1 cellular context compared by ENCODE assay signal in the genomic region with DNA sequence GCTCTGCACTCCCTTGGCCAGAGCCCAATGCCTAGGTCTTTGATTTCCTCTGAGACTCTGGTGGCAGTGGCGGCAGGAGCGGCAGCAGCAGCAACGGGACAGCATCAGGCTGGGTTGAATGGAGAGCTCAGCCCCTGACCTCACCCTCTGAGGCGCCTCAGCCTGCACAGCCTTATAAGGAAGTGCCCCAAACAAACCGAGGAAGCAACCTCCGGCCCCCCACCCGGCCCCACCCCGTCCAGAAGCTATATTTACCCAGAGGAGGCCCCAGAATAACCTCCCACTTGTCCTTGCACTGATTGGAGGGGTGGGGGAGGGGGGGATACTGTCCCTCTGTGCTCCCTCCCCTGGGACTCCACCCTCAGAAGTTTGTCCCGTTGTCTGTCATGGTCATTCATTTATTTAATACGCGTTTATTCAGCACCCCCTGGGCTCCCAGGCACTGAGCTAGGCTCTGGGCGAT.
A peak's percentile ranks its signal among the peaks of the same experiment; 100 is the strongest.
TF ChIP-seq lines count a peak whose summit lies in the region.

No MANE protein-coding gene starts in this region.

TF ChIP-seq in HepG2, 621 proteins besides CTCF, POLR2A, EP300 and RAD21 (continued from another document and continues in another):
- TF ChIP-seq, protein P1, sequence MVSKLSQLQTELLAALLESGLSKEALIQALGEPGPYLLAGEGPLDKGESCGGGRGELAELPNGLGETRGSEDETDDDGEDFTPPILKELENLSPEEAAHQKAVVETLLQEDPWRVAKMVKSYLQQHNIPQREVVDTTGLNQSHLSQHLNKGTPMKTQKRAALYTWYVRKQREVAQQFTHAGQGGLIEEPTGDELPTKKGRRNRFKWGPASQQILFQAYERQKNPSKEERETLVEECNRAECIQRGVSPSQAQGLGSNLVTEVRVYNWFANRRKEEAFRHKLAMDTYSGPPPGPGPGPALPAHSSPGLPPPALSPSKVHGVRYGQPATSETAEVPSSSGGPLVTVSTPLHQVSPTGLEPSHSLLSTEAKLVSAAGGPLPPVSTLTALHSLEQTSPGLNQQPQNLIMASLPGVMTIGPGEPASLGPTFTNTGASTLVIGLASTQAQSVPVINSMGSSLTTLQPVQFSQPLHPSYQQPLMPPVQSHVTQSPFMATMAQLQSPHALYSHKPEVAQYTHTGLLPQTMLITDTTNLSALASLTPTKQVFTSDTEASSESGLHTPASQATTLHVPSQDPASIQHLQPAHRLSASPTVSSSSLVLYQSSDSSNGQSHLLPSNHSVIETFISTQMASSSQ (IDR thresholded peaks at IDR 0.05; ENCODE audit: low read depth): 0 out of 2 replicates have a peak, but pooled peaks have one; percentile 12
- TF ChIP-seq, protein P1 (CRISPR knock-in tag; IDR thresholded peaks at IDR 0.05; ENCODE audit: borderline replicate concordance): no peak
- no peak for TF ChIP-seq ASH2L (IDR thresholded peaks at IDR 0.05; ENCODE audit: insufficient read length, low read depth, low read length)
- TF ChIP-seq CBFB (CRISPR knock-in tag; IDR thresholded peaks at IDR 0.05): no peak
- TF ChIP-seq KAT7 (CRISPR knock-in tag; IDR thresholded peaks at IDR 0.05; ENCODE audit: borderline replicate concordance): no peak
- no peak for TF ChIP-seq FOXJ3 (CRISPR knock-in tag; IDR thresholded peaks at IDR 0.05; ENCODE audit: borderline replicate concordance)
- TF ChIP-seq FOXA1 (IDR thresholded peaks at IDR 0.05): no peak
- peak; percentile 26; the same call in 1 of the 2 replicates for TF ChIP-seq FOXA1 (CRISPR knock-in tag; IDR thresholded peaks at IDR 0.05)
- no peak for TF ChIP-seq ZNF3 (CRISPR knock-in tag; IDR thresholded peaks at IDR 0.05)
- TF ChIP-seq ZNF44 (CRISPR knock-in tag; IDR thresholded peaks at IDR 0.05): no peak
- TF ChIP-seq, protein P2, sequence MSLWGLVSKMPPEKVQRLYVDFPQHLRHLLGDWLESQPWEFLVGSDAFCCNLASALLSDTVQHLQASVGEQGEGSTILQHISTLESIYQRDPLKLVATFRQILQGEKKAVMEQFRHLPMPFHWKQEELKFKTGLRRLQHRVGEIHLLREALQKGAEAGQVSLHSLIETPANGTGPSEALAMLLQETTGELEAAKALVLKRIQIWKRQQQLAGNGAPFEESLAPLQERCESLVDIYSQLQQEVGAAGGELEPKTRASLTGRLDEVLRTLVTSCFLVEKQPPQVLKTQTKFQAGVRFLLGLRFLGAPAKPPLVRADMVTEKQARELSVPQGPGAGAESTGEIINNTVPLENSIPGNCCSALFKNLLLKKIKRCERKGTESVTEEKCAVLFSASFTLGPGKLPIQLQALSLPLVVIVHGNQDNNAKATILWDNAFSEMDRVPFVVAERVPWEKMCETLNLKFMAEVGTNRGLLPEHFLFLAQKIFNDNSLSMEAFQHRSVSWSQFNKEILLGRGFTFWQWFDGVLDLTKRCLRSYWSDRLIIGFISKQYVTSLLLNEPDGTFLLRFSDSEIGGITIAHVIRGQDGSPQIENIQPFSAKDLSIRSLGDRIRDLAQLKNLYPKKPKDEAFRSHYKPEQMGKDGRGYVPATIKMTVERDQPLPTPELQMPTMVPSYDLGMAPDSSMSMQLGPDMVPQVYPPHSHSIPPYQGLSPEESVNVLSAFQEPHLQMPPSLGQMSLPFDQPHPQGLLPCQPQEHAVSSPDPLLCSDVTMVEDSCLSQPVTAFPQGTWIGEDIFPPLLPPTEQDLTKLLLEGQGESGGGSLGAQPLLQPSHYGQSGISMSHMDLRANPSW (CRISPR knock-in tag; IDR thresholded peaks at IDR 0.05; ENCODE audit: borderline replicate concordance): no peak
- no peak for TF ChIP-seq NRL (CRISPR knock-in tag; IDR thresholded peaks at IDR 0.05; ENCODE audit: borderline replicate concordance)
- no peak for TF ChIP-seq TOE1 (CRISPR knock-in tag; IDR thresholded peaks at IDR 0.05)
- TF ChIP-seq ZNF891 (CRISPR knock-in tag; IDR thresholded peaks at IDR 0.05): no peak
- no peak for TF ChIP-seq ZNF326 (CRISPR knock-in tag; IDR thresholded peaks at IDR 0.05; ENCODE audit: borderline replicate concordance)
- TF ChIP-seq ZNF792 (CRISPR knock-in tag; IDR thresholded peaks at IDR 0.05): no peak
- TF ChIP-seq POLR2G (IDR thresholded peaks at IDR 0.05; ENCODE audit: low read depth, low read length): peak; percentile 39; the same call in 1 of the 2 replicates
- TF ChIP-seq TCF7 (IDR thresholded peaks at IDR 0.05; ENCODE audit: low read depth): no peak
- no peak; the same call in 1 of the 2 replicates for TF ChIP-seq TARDBP (CRISPR knock-in tag; IDR thresholded peaks at IDR 0.05)
- TF ChIP-seq HDAC1 (CRISPR knock-in tag; IDR thresholded peaks at IDR 0.05): 0 out of 2 replicates have a peak, but pooled peaks have one; percentile 18
- TF ChIP-seq AGO2 (optimal IDR thresholded peaks at IDR 0.05; ENCODE audit: low read depth, low read length): no peak
- no peak for TF ChIP-seq ZNF543 (CRISPR knock-in tag; IDR thresholded peaks at IDR 0.05)
- no peak for TF ChIP-seq NFKBIZ (CRISPR knock-in tag; IDR thresholded peaks at IDR 0.05)
- TF ChIP-seq GTF2F1 (IDR thresholded peaks at IDR 0.05; ENCODE audit: low read length): no peak
- TF ChIP-seq, protein P3, sequence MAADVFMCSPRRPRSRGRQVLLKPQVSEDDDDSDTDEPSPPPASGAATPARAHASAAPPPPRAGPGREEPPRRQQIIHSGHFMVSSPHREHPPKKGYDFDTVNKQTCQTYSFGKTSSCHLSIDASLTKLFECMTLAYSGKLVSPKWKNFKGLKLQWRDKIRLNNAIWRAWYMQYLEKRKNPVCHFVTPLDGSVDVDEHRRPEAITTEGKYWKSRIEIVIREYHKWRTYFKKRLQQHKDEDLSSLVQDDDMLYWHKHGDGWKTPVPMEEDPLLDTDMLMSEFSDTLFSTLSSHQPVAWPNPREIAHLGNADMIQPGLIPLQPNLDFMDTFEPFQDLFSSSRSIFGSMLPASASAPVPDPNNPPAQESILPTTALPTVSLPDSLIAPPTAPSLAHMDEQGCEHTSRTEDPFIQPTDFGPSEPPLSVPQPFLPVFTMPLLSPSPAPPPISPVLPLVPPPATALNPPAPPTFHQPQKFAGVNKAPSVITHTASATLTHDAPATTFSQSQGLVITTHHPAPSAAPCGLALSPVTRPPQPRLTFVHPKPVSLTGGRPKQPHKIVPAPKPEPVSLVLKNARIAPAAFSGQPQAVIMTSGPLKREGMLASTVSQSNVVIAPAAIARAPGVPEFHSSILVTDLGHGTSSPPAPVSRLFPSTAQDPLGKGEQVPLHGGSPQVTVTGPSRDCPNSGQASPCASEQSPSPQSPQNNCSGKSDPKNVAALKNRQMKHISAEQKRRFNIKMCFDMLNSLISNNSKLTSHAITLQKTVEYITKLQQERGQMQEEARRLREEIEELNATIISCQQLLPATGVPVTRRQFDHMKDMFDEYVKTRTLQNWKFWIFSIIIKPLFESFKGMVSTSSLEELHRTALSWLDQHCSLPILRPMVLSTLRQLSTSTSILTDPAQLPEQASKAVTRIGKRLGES (CRISPR knock-in tag; IDR thresholded peaks at IDR 0.05; ENCODE audit: borderline replicate concordance): no peak
- TF ChIP-seq, protein P4, sequence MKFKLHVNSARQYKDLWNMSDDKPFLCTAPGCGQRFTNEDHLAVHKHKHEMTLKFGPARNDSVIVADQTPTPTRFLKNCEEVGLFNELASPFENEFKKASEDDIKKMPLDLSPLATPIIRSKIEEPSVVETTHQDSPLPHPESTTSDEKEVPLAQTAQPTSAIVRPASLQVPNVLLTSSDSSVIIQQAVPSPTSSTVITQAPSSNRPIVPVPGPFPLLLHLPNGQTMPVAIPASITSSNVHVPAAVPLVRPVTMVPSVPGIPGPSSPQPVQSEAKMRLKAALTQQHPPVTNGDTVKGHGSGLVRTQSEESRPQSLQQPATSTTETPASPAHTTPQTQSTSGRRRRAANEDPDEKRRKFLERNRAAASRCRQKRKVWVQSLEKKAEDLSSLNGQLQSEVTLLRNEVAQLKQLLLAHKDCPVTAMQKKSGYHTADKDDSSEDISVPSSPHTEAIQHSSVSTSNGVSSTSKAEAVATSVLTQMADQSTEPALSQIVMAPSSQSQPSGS (CRISPR knock-in tag; IDR thresholded peaks at IDR 0.05): no peak
- TF ChIP-seq ZEB1 (IDR thresholded peaks at IDR 0.05; ENCODE audit: insufficient replicate concordance, low read depth): no peak
- TF ChIP-seq SNRNP70 (IDR thresholded peaks at IDR 0.05; ENCODE audit: low read depth, low read length): no peak
- no peak for TF ChIP-seq CHD2 (IDR thresholded peaks at IDR 0.05; ENCODE audit: low read depth, low read length)
- TF ChIP-seq, protein P5, sequence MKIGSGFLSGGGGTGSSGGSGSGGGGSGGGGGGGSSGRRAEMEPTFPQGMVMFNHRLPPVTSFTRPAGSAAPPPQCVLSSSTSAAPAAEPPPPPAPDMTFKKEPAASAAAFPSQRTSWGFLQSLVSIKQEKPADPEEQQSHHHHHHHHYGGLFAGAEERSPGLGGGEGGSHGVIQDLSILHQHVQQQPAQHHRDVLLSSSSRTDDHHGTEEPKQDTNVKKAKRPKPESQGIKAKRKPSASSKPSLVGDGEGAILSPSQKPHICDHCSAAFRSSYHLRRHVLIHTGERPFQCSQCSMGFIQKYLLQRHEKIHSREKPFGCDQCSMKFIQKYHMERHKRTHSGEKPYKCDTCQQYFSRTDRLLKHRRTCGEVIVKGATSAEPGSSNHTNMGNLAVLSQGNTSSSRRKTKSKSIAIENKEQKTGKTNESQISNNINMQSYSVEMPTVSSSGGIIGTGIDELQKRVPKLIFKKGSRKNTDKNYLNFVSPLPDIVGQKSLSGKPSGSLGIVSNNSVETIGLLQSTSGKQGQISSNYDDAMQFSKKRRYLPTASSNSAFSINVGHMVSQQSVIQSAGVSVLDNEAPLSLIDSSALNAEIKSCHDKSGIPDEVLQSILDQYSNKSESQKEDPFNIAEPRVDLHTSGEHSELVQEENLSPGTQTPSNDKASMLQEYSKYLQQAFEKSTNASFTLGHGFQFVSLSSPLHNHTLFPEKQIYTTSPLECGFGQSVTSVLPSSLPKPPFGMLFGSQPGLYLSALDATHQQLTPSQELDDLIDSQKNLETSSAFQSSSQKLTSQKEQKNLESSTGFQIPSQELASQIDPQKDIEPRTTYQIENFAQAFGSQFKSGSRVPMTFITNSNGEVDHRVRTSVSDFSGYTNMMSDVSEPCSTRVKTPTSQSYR (CRISPR knock-in tag; IDR thresholded peaks at IDR 0.05; ENCODE audit: borderline replicate concordance): peak; percentile 53; the same call in 1 of the 2 replicates
- no peak for TF ChIP-seq CAMTA2 (CRISPR knock-in tag; IDR thresholded peaks at IDR 0.05; ENCODE audit: borderline replicate concordance)
- no peak for TF ChIP-seq ZNF430 (CRISPR knock-in tag; IDR thresholded peaks at IDR 0.05)
- TF ChIP-seq KLF13 (CRISPR knock-in tag; IDR thresholded peaks at IDR 0.05): no peak
- TF ChIP-seq ATF7-NPFF (CRISPR knock-in tag; IDR thresholded peaks at IDR 0.05; ENCODE audit: low read depth): no peak
- 0 out of 2 replicates have a peak, but pooled peaks have one; percentile 15 for TF ChIP-seq ZFP82 (CRISPR knock-in tag; IDR thresholded peaks at IDR 0.05; ENCODE audit: borderline replicate concordance)
- no peak for TF ChIP-seq ZMYM3 (CRISPR knock-in tag; IDR thresholded peaks at IDR 0.05)
- TF ChIP-seq IKZF4 (CRISPR knock-in tag; IDR thresholded peaks at IDR 0.05; ENCODE audit: borderline replicate concordance, low read depth, not compliant biosample characterization): no peak
- no peak for TF ChIP-seq KDM4B (CRISPR knock-in tag; IDR thresholded peaks at IDR 0.05)
- no peak for TF ChIP-seq GLI4 (CRISPR knock-in tag; IDR thresholded peaks at IDR 0.05; ENCODE audit: borderline replicate concordance)
- no peak for TF ChIP-seq KMT2A (CRISPR knock-in tag; IDR thresholded peaks at IDR 0.05)
- no peak for TF ChIP-seq ZNF747 (CRISPR knock-in tag; IDR thresholded peaks at IDR 0.05; ENCODE audit: borderline replicate concordance)
- no peak for TF ChIP-seq ATF1 (CRISPR knock-in tag; IDR thresholded peaks at IDR 0.05)
- TF ChIP-seq NFE2L1 (CRISPR knock-in tag; IDR thresholded peaks at IDR 0.05; ENCODE audit: borderline replicate concordance): no peak
- no peak for TF ChIP-seq HIVEP1 (CRISPR knock-in tag; IDR thresholded peaks at IDR 0.05)
- TF ChIP-seq MEF2D (CRISPR knock-in tag; IDR thresholded peaks at IDR 0.05): 0 out of 2 replicates have a peak, but pooled peaks have one; percentile 25
